In the genomic region with DNA sequence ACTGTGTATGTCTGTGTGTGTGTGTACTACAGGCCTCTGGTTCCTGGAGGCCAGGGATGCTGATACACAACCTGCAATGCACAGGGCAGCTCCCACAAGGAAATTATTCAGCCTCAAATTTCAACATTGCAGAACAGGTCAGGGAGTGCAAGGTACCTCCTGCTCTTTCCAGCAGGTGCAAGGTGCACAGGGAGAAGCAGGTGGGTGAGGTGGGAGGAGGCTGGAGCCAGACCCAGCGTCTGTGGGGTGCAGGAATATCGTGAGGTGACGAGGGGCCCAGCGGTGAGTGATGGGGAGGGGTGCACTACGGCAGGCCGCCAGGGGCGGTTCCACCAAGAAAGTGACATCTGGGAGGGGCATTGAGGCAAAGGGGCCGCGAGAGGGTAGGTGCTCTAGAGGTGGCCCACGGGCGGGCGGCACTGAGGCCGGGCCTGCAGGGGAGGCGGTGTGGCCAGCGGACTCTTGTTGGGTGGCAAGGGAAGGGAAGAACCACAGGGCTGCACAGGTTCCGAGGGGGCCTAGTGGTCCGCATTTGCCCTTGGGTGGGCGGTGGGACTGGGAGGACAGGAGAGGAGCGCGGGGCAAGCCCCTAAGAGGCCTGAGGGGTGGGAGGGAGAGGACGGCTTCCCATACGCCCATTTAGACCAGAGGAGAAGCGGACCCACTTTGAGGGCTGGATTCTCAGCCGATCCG, we compare ENCODE assay signal across 10 cellular contexts. TPM values are rescaled to one million over a fixed set of nuclear protein-coding genes. Genes with fewer than 3 reads are reported as not detected.
A peak's percentile ranks its signal among the peaks of the same experiment; 100 is the strongest.
DNase-seq lines count a peak whose midpoint lies in the region; ATAC-seq, FAIRE-seq and TF ChIP-seq lines count a peak whose summit lies in the region.
"Had no signal": no experiment of that assay in that cellular context is flagged by ENCODE, and none has a peak within 500 bp of the region (broad histone marks: within the 10 kb centered on the region; RNA-seq: fewer than 3 reads in every experiment).

No MANE protein-coding gene starts in this region.

- H3K4me3 Mint-ChIP-seq in H9: peak overlapping the region; percentile 66 to 86
- H3K4me3 Mint-ChIP-seq in naive thymus-derived CD8-positive, alpha-beta T cell: peak overlapping the region; percentile 55 to 88 (median 82)

- no peak for FAIRE-seq in A549 (lab: Jason Lieb, UNC)

- H3K79me2 ChIP-seq in H9 (ENCODE audit: insufficient read depth, low read length): no peaks in the 10 kb centered on the region

- H3K4me3 ChIP-seq in A549 (no peak overlapping the region; the same call in 2 of the 3 replicates), colonic mucosa (peak overlapping the region; percentile 52)

- no peak overlapping the region for H3K18ac ChIP-seq in H9 (ENCODE audit: insufficient read length, low read depth, low read length)

- peaks cover 4 to 6% of the 10 kb centered on the region in 2 experiments; a peak in 3 of 4 replicates for H3K4me1 Mint-ChIP-seq in H9
- H3K4me1 Mint-ChIP-seq in naive thymus-derived CD8-positive, alpha-beta T cell: peaks cover 6 to 16% (median 11%) of the 10 kb centered on the region in 4 donors

- DNase-seq in A549 (ENCODE audit: low read depth in 1 of 2, low spot score in 1 of 2): no peak
- DNase-seq in H9: peak; percentile 41
- no peak for DNase-seq in colonic mucosa
- peak in 1 of 10 donors; percentile 6 for DNase-seq in naive thymus-derived CD8-positive, alpha-beta T cell
- DNase-seq in NCI-H2171 (lab: John Stamatoyannopoulos, UW): no peak
- DNase-seq in inferior parietal cortex (ENCODE audit: extremely low spot score): no peak
- no peak for DNase-seq in occipital lobe (lab: John Stamatoyannopoulos, UW)
- no peak for DNase-seq in KG1 (lab: John Stamatoyannopoulos, UW)
- DNase-seq: DMS79 treated with DMSO at 0.1 percent for 48 hours, midbrain had no signal

- TF ChIP-seq EP300 in A549 (IDR thresholded peaks at IDR 0.05): no peak

- H4K20me1 ChIP-seq in H9 (ENCODE audit: control insufficient read depth, insufficient read depth, insufficient read length): no peaks in the 10 kb centered on the region

- H2BK12ac ChIP-seq in H9 (ENCODE audit: insufficient read length, low read depth, low read length): no peak overlapping the region

- CTCF ChIA-PET in A549 (lab: Yijun Ruan, JAX): interaction anchor here (0.6 to 1.1 kb wide), 2 partner anchors 15 to 27 kb away, joined by 3 read pairs; no protein-coding TSS in a partner anchor

- no peak overlapping the region for H3K9ac ChIP-seq in H9 (ENCODE audit: extremely low read depth, insufficient read length, low read length)
- peak overlapping the region in 1 of 2 donors; percentile 24 for H3K9ac ChIP-seq in colonic mucosa (ENCODE audit: low read depth in 2 of 2, low read length in 2 of 2)

- H3T11ph ChIP-seq in H9 (ENCODE audit: low read length): no peak overlapping the region

- H3K36me3 ChIP-seq in colonic mucosa: no peaks in the 10 kb centered on the region

- no peak overlapping the region for H4K91ac ChIP-seq in H9 (ENCODE audit: insufficient read length, low read depth, low read length)

- no peak overlapping the region for H3K4ac ChIP-seq in H9 (ENCODE audit: low read depth, low read length)

- no peak overlapping the region for H4K5ac ChIP-seq in H9 (ENCODE audit: insufficient read length, low read depth, low read length)

- no peak for TF ChIP-seq POLR2A in A549 (IDR thresholded peaks at IDR 0.05; ENCODE audit: low read length)

- TF ChIP-seq RAD21 in A549 (conservative IDR thresholded peaks at IDR 0.05 in 1 of 2, IDR thresholded peaks at IDR 0.05 in 1 of 2): no peak

- no peak overlapping the region for H3K56ac ChIP-seq in H9 (ENCODE audit: insufficient read length, low read depth, low read length)

- peaks cover 5% of the 10 kb centered on the region for H3K23me2 ChIP-seq in H9 (ENCODE audit: insufficient read length, low read depth, low read length, poor library complexity, severe bottlenecking)

- WGBS in A549 (ENCODE audit: missing lambda C conversion rate): 88% methylated on average over 16 of the region's 25 CpGs
- no CpG with 5 or more reads among the region's 25 CpGs for WGBS in H9 (ENCODE audit: extremely low coverage, insufficient read length, low lambda C conversion rate)

- H3K4me2 ChIP-seq in A549: peak overlapping the region; percentile 80; the same call in 2 of the 3 replicates
- H3K4me2 ChIP-seq in H9 (ENCODE audit: insufficient read depth, insufficient read length, low read length): peak overlapping the region; percentile 49

- no peak overlapping the region for H3K23ac ChIP-seq in H9 (ENCODE audit: insufficient read length, low read depth, low read length)

- no peak overlapping the region; the same call in 1 of the 2 replicates for H3K14ac ChIP-seq in H9 (ENCODE audit: insufficient read depth, low read length)

- H3K27me3 ChIP-seq in H9 (ENCODE audit: insufficient read depth, low read length): peaks cover 6% of the 10 kb centered on the region; the same call in 1 of the 2 replicates
- peaks cover 9% of the 10 kb centered on the region for H3K27me3 ChIP-seq in colonic mucosa

- H2AFZ ChIP-seq in H9 (ENCODE audit: low read length): no peak overlapping the region

- H3K9me3 Mint-ChIP-seq in H9: no peaks in the 10 kb centered on the region
- H3K9me3 Mint-ChIP-seq in naive thymus-derived CD8-positive, alpha-beta T cell: no peaks in the 10 kb centered on the region

- H3K27me3 Mint-ChIP-seq in H9 (ENCODE audit: low read depth): peaks cover 67% of the 10 kb centered on the region
- peaks cover 0 to 4% (median 0%) of the 10 kb centered on the region in 5 donors for H3K27me3 Mint-ChIP-seq in naive thymus-derived CD8-positive, alpha-beta T cell

- peak overlapping the region in 1 of 3 experiments; percentile 44; a peak in 1 of 7 replicates for H3K27ac Mint-ChIP-seq in H9
- peak overlapping the region in 5 of 10 donors; percentile 57 to 78 (median 73) for H3K27ac Mint-ChIP-seq in naive thymus-derived CD8-positive, alpha-beta T cell

- ATAC-seq in A549: no peak
- ATAC-seq in naive thymus-derived CD8-positive, alpha-beta T cell: no peak

- H2BK5ac ChIP-seq in H9 (ENCODE audit: insufficient read length, low read length): no peak overlapping the region

- no peak for TF ChIP-seq CTCF in A549 (IDR thresholded peaks at IDR 0.05)
- no peak for TF ChIP-seq CTCF in H9 (conservative IDR thresholded peaks at IDR 0.05)
- TF ChIP-seq CTCF in colonic mucosa (IDR thresholded peaks at IDR 0.05): no peak

- no peaks in the 10 kb centered on the region for H3K4me1 ChIP-seq in A549
- H3K4me1 ChIP-seq in H9 (ENCODE audit: insufficient read depth, low read length): no peaks in the 10 kb centered on the region
- H3K4me1 ChIP-seq in colonic mucosa: peaks cover 4% of the 10 kb centered on the region

- no peak overlapping the region for H2BK120ac ChIP-seq in H9 (ENCODE audit: low read depth, low read length, poor library complexity, severe bottlenecking)

- H2BK20ac ChIP-seq in H9 (ENCODE audit: low read depth, low read length, poor library complexity, severe bottlenecking): no peak overlapping the region

- H4K8ac ChIP-seq in H9 (replicated peaks; ENCODE audit: insufficient read length, low read depth, low read length): no peak overlapping the region

- H2AK5ac ChIP-seq in H9 (ENCODE audit: insufficient read length, low read length): no peak overlapping the region

- H2BK15ac ChIP-seq in H9 (ENCODE audit: low read depth, low read length): no peak overlapping the region

- no peaks in the 10 kb centered on the region; a peak in 1 of 7 replicates for H3K36me3 Mint-ChIP-seq in H9 (ENCODE audit: insufficient read depth in 1 of 3, low read depth in 3 of 3)
- H3K36me3 Mint-ChIP-seq in naive thymus-derived CD8-positive, alpha-beta T cell: no peaks in the 10 kb centered on the region

- intact Hi-C loops in colonic mucosa (cut with DNase I): no loop called here

- H3K27ac ChIP-seq in A549 (no peak overlapping the region), H9 (ENCODE audit: insufficient read length, low read depth, low read length) (no peak overlapping the region), colonic mucosa (no peak overlapping the region)

- no peaks in the 10 kb centered on the region for H3K79me1 ChIP-seq in H9 (ENCODE audit: insufficient read depth, low read depth, low read length, poor library complexity, severe bottlenecking)

- H3K9me3 ChIP-seq in A549 (no peaks in the 10 kb centered on the region), H9 (ENCODE audit: control insufficient read depth, low read depth, low read length) (no peaks in the 10 kb centered on the region), colonic mucosa (no peaks in the 10 kb centered on the region)

- POLR2A ChIA-PET in A549 (lab: Yijun Ruan, JAX): no interaction called here
- POLR2A ChIA-PET in naive thymus-derived CD8-positive, alpha-beta T cell (lab: Charles Lee): interaction anchor here (2.0 kb wide), 1 partner anchor 19 kb away, joined by 4 read pairs; no protein-coding TSS in a partner anchor

TF ChIP-seq in A549, 52 proteins besides CTCF, POLR2A, EP300 and RAD21 (continues in another document):
- TF ChIP-seq JUNB (IDR thresholded peaks at IDR 0.05) (no peak), FOSL2 (IDR thresholded peaks at IDR 0.05) (no peak), FOSL2 (CRISPR knock-in tag; IDR thresholded peaks at IDR 0.05) (no peak)

RNA-seq across cellular contexts. Expression of gene DGCR6L, which starts 21.6 kb away (rescaled TPM):
- polyA plus RNA-seq in A549 (2011; rRNA removed) (15.5 and 17.9 TPM in 2 replicates), A549 (2017; fragmentation: RNase III; extraction: RNeasy Plus Mini Kit Qiagen cat#74134 plus additional on column Dnase treatment) (23.1 to 27.0 TPM (median 26.1 TPM) in 3 replicates)
- polyA plus RNA-seq in A549 (2012; cell fraction: cytosol; rRNA removed): 40.4 and 47.6 TPM in 2 replicates
- 28.0 and 33.9 TPM in 2 replicates for polyA plus RNA-seq in A549 (2012; cell fraction: nucleus; rRNA removed)
- 6.4 and 9.4 TPM in 2 replicates for polyA minus RNA-seq in A549 (2011; rRNA and poly(A)+ RNA removed)
- total RNA-seq in H9 (2021) (38.6 and 40.4 TPM in 2 replicates), colonic mucosa (10 to 100 TPM; 27.0 to 35.6 TPM), occipital lobe (25.1 TPM)
- 10 to 100 TPM; 36.1 to 38.9 TPM for total RNA-seq in naive thymus-derived CD8-positive, alpha-beta T cell
- polyA plus RNA-seq in naive thymus-derived CD8-positive, alpha-beta T cell: 100 to 1,000 TPM; 104 to 144 (median 124) TPM

RNA-seq across cellular contexts. Expression of gene RTN4R, which starts 30.1 kb away (rescaled TPM):
- 1.0 and 1.2 TPM in 2 replicates for polyA plus RNA-seq in A549 (2011; rRNA removed)
- polyA plus RNA-seq in A549 (2012; cell fraction: cytosol; rRNA removed): 3.8 and 7.5 TPM in 2 replicates
- polyA plus RNA-seq in A549 (2012; cell fraction: nucleus; rRNA removed): 4.4 and 10.4 TPM in 2 replicates
- 2.1 to 2.8 TPM (median 2.7 TPM) in 3 replicates for polyA plus RNA-seq in A549 (2017; fragmentation: RNase III; extraction: RNeasy Plus Mini Kit Qiagen cat#74134 plus additional on column Dnase treatment)
- 0.62 and 1.0 TPM in 2 replicates for polyA minus RNA-seq in A549 (2011; rRNA and poly(A)+ RNA removed)
- 18.3 and 19.0 TPM in 2 replicates for total RNA-seq in H9 (2021)
- total RNA-seq in colonic mucosa: 1 to 10 TPM; 6.1 to 8.5 TPM
- 1 to 10 TPM; 5.0 to 5.1 TPM for total RNA-seq in naive thymus-derived CD8-positive, alpha-beta T cell
- 1 to 10 TPM; 4.3 to 5.6 (median 4.7) TPM for polyA plus RNA-seq in naive thymus-derived CD8-positive, alpha-beta T cell
- total RNA-seq in occipital lobe: 9.5 TPM
